Comparison of ENCODE assay signal across 20 cellular contexts in genomic region chr20:11907621-11908020, GRCh38. TPM values are rescaled to one million over a fixed set of nuclear protein-coding genes. Genes with fewer than 3 reads are reported as not detected.
DNase-seq lines count a peak whose midpoint lies in the region; ATAC-seq and TF ChIP-seq lines count a peak whose summit lies in the region.
"Had no signal": no experiment of that assay in that cellular context is flagged by ENCODE, and none has a peak within 500 bp of the region (broad histone marks: within the 10 kb centered on the region; RNA-seq: fewer than 3 reads in every experiment).

No MANE protein-coding gene starts in this region.

- WGBS in smooth muscle cell (ENCODE audit: low lambda C conversion rate): 91% methylated on average over 4 of the region's 4 CpGs
- 95% methylated on average over 4 of the region's 4 CpGs for WGBS in right cardiac atrium

- H3K4me3 ChIP-seq in smooth muscle cell (no peak overlapping the region), right cardiac atrium (ENCODE audit: low read length) (no peak overlapping the region)
- H3K4me3 ChIP-seq: thoracic aorta had no signal

- H3K27me3 ChIP-seq in smooth muscle cell (ENCODE audit: low read depth) (no peaks in the 10 kb centered on the region), right cardiac atrium (ENCODE audit: control insufficient read depth, insufficient read depth) (no peaks in the 10 kb centered on the region)

- no peak overlapping the region for H2AFZ ChIP-seq in smooth muscle cell (ENCODE audit: low read depth)

- peak; percentile 55 for DNase-seq in ELR (ENCODE audit: low read depth)
- peak; percentile 79 for DNase-seq in NCI-H69 (lab: John Stamatoyannopoulos, UW)
- DNase-seq in epithelial cell of prostate (ENCODE audit: low read depth, low spot score): no peak
- DNase-seq in smooth muscle cell (lab: John Stamatoyannopoulos, UW; ENCODE audit: unreplicated experiment): no peak
- DNase-seq in immature natural killer cell: no peak
- DNase-seq in erythroblast (lab: John Stamatoyannopoulos, UW): no peak
- no peak for DNase-seq in right cardiac atrium
- DNase-seq: activated CD4-positive, alpha-beta memory T cell treated with anti-CD3 and anti-CD28 coated beads, Interleukin-2, amount 10 ng/mL, durations not matched to agents 7 days and 5 days; activated gamma-delta T cell treated with Interleukin-2 at 50 U/mL for 16 hours; AML-193; dermis blood vessel endothelial cell; left colon; midbrain; NCI-H1694 treated with DMSO at 0.1 percent for 48 hours; NCI-H226; posterior cingulate gyrus; SK-N-SH had no signal

- H4K20me1 ChIP-seq in smooth muscle cell (ENCODE audit: low read depth): peaks cover 56% of the 10 kb centered on the region

- intact Hi-C loops in right cardiac atrium (cut with DNase I): no loop called here

- peaks cover 0 to 2% (median 0%) of the 10 kb centered on the region in 3 donors for H3K27me3 Mint-ChIP-seq in immature natural killer cell (ENCODE audit: low read depth in 3 of 3)
- H3K27me3 Mint-ChIP-seq: activated CD4-positive, alpha-beta memory T cell treated with anti-CD3 and anti-CD28 coated beads, Interleukin-2, amount 10 ng/mL, durations not matched to agents 7 days and 5 days had no signal

- H3K4me1 Mint-ChIP-seq in immature natural killer cell: peaks cover 4 to 10% of the 10 kb centered on the region in 2 donors
- H3K4me1 Mint-ChIP-seq: activated CD4-positive, alpha-beta memory T cell treated with anti-CD3 and anti-CD28 coated beads, Interleukin-2, amount 10 ng/mL, durations not matched to agents 7 days and 5 days; stimulated activated effector memory CD8-positive, alpha-beta T cell treated with anti-CD3 and anti-CD28 coated beads, Interleukin-12 subunit alpha, Interleukin-12 subunit beta, amount 100 ng/mL, for 72 hours had no signal

- H3K79me2 ChIP-seq in smooth muscle cell (ENCODE audit: low read depth): peaks cover 100% of the 10 kb centered on the region

- H3K4me1 ChIP-seq in smooth muscle cell (ENCODE audit: low read depth) (peaks cover 32% of the 10 kb centered on the region), right cardiac atrium (ENCODE audit: control insufficient read depth, insufficient read depth, low read length) (peaks cover 10% of the 10 kb centered on the region)

- H3K4me3 Mint-ChIP-seq in immature natural killer cell: no peak overlapping the region
- H3K4me3 Mint-ChIP-seq: activated CD4-positive, alpha-beta memory T cell treated with anti-CD3 and anti-CD28 coated beads, Interleukin-2, amount 10 ng/mL, durations not matched to agents 7 days and 5 days; stimulated activated effector memory CD8-positive, alpha-beta T cell treated with anti-CD3 and anti-CD28 coated beads, Interleukin-12 subunit alpha, Interleukin-12 subunit beta, amount 100 ng/mL, for 72 hours; T-helper 2 cell treated with Interferon-gamma antibody and Interleukin-4, amounts not matched to agents 5 μg/mL and 100 μg/mL, for 36 hours had no signal

- H3K9me3 ChIP-seq in smooth muscle cell (replicated peaks; ENCODE audit: low read depth): no peaks in the 10 kb centered on the region
- H3K9me3 ChIP-seq in right cardiac atrium (ENCODE audit: control insufficient read depth, low read length): no peaks in the 10 kb centered on the region
- H3K9me3 ChIP-seq: SK-N-SH, thoracic aorta had no signal

- H3K9ac ChIP-seq in smooth muscle cell (ENCODE audit: low read depth): no peak overlapping the region
- H3K9ac ChIP-seq: SK-N-SH had no signal

- H3K27ac ChIP-seq in epithelial cell of prostate (peak overlapping the region; percentile 81), smooth muscle cell (ENCODE audit: low read depth) (no peak overlapping the region), right cardiac atrium (ENCODE audit: low read length) (no peak overlapping the region)
- H3K27ac ChIP-seq: thoracic aorta had no signal

- TF ChIP-seq CTCF in smooth muscle cell (IDR thresholded peaks at IDR 0.05; ENCODE audit: borderline replicate concordance, insufficient read depth, poor library complexity, severe bottlenecking): no peak

- peak overlapping the region in 1 of 6 donors; percentile 54 for H3K27ac Mint-ChIP-seq in immature natural killer cell
- H3K27ac Mint-ChIP-seq: activated CD4-positive, alpha-beta memory T cell treated with anti-CD3 and anti-CD28 coated beads, Interleukin-2, amount 10 ng/mL, durations not matched to agents 7 days and 5 days; stimulated activated effector memory CD8-positive, alpha-beta T cell treated with anti-CD3 and anti-CD28 coated beads, Interleukin-12 subunit alpha, Interleukin-12 subunit beta, amount 100 ng/mL, for 72 hours; T-helper 2 cell treated with Interferon-gamma antibody and Interleukin-4, amounts not matched to agents 5 μg/mL and 100 μg/mL, for 36 hours had no signal

- H3F3A ChIP-seq in smooth muscle cell (ENCODE audit: low read depth): peaks cover 5% of the 10 kb centered on the region

- H3K9me3 Mint-ChIP-seq in immature natural killer cell: peaks cover 0 to 10% (median 1%) of the 10 kb centered on the region in 6 donors

- no peaks in the 10 kb centered on the region for H3K36me3 Mint-ChIP-seq in immature natural killer cell
- H3K36me3 Mint-ChIP-seq: stimulated activated effector memory CD8-positive, alpha-beta T cell treated with anti-CD3 and anti-CD28 coated beads, Interleukin-12 subunit alpha, Interleukin-12 subunit beta, amount 100 ng/mL, for 72 hours had no signal

- ATAC-seq in right cardiac atrium: no peak
- ATAC-seq: left colon; stimulated activated effector memory CD8-positive, alpha-beta T cell treated with anti-CD3 and anti-CD28 coated beads, Interleukin-12 subunit alpha, Interleukin-12 subunit beta, amount 100 ng/mL, for 72 hours had no signal

- TF ChIP-seq POLR2A in erythroblast (IDR thresholded peaks at IDR 0.05; ENCODE audit: low read length): no peak

- no peaks in the 10 kb centered on the region for H3K36me3 ChIP-seq in smooth muscle cell (ENCODE audit: low read depth)
- H3K36me3 ChIP-seq: thoracic aorta had no signal

- peak overlapping the region; percentile 64 for H3K4me2 ChIP-seq in smooth muscle cell
- H3K4me2 ChIP-seq: SK-N-SH had no signal

RNA-seq across cellular contexts. Expression of gene BTBD3, which starts 10.1 kb away (rescaled TPM):
- total RNA-seq in smooth muscle cell: 65.2 and 70.1 TPM in 2 replicates
- polyA plus RNA-seq in smooth muscle cell: 17.5 and 18.2 TPM in 2 replicates
- polyA plus RNA-seq in immature natural killer cell: 1 to 10 TPM in 2 of 3 donors, under 1 TPM in 1; 0.78 to 1.9 (median 1.8) TPM
- 10 to 100 TPM; 24.2 to 34.5 (median 27.8) TPM for total RNA-seq in right cardiac atrium
- polyA plus RNA-seq in right cardiac atrium: 8.7 TPM

Comparison
In these comparisons a context has a peak if more than half of its experiments do, and no peak if none do; other contexts are left out.
1. DNase-seq: peak in ELR (single experiment) and NCI-H69 (single experiment); none in epithelial cell of prostate (single experiment), smooth muscle cell (single experiment), immature natural killer cell (0 of 3), erythroblast (0 of 2) and right cardiac atrium (0 of 3).